In genomic region chr21:17454315-17455027, GRCh38 we compare ENCODE assay signal across 8 cellular contexts. TPM values are rescaled to one million over a fixed set of nuclear protein-coding genes. Genes with fewer than 3 reads are reported as not detected.
A peak's percentile ranks its signal among the peaks of the same experiment; 100 is the strongest.
DNase-seq lines count a peak whose midpoint lies in the region; ATAC-seq, FAIRE-seq and TF ChIP-seq lines count a peak whose summit lies in the region.

No MANE protein-coding gene starts in this region.

- H4K20me1 ChIP-seq in IMR-90 (ENCODE audit: insufficient read depth, low read length): no peaks in the 10 kb centered on the region; the same call in 1 of the 2 replicates

- H3K18ac ChIP-seq in IMR-90 (ENCODE audit: low read depth, low read length): no peak overlapping the region

- H3K79me1 ChIP-seq in IMR-90 (ENCODE audit: low read depth in 1 of 2, low read length in 2 of 2): no peaks in the 10 kb centered on the region

- H2AFZ ChIP-seq in IMR-90 (replicated peaks; ENCODE audit: low read length, poor library complexity): peak overlapping the region; percentile 66

- no peak overlapping the region for H3K23ac ChIP-seq in IMR-90 (ENCODE audit: low read depth, low read length)

- FAIRE-seq in TTC549 (lab: Jason Lieb, UNC): peak; percentile 98
- FAIRE-seq in small intestine (lab: Jason Lieb, UNC): no peak

- TF ChIP-seq RAD21 in IMR-90 (IDR thresholded peaks at IDR 0.05; ENCODE audit: low read length): no peak

- H2BK20ac ChIP-seq in IMR-90 (ENCODE audit: low read depth, low read length): no peak overlapping the region

- H3K14ac ChIP-seq in IMR-90 (replicated peaks; ENCODE audit: low read depth, low read length): no peak overlapping the region

- CTCF ChIA-PET in IMR-90 (lab: Yijun Ruan, JAX): interaction anchor here (0.7 kb wide), 1 partner anchor 148 kb away, joined by 3 read pairs; no protein-coding TSS in a partner anchor

- ATAC-seq in Right ventricle myocardium superior (ENCODE audit: poor library complexity): peak; percentile 80
- ATAC-seq in IMR-90 (ENCODE audit: low read depth): peak; percentile 97

- H4K91ac ChIP-seq in IMR-90 (ENCODE audit: insufficient read depth, low read depth, low read length): no peak overlapping the region

- H3K9ac ChIP-seq in IMR-90 (ENCODE audit: low read depth, low read length): no peak overlapping the region

- intact Hi-C loops in Right ventricle myocardium superior (cut with DNase I) (no loop called here), IMR-90 (cut with micrococcal nuclease) (no loop called here)

- POLR2A ChIA-PET in IMR-90 (lab: Charles Lee; ENCODE audit: unreplicated experiment): no interaction called here

- H3K4me3 ChIP-seq in right atrium auricular region: no peak overlapping the region
- H3K4me3 ChIP-seq in IMR-90 (ENCODE audit: insufficient read depth, low read depth, low read length): no peak overlapping the region
- H3K4me3 ChIP-seq in small intestine (ENCODE audit: low read depth in 1 of 2, low read length in 2 of 2): no peak overlapping the region

- no peak overlapping the region for H4K5ac ChIP-seq in IMR-90 (ENCODE audit: low read depth, low read length)

- 43% methylated on average over 4 of the region's 24 CpGs; no CpG with 5 or more reads in 1 of the 2 experiments for WGBS in IMR-90 (ENCODE audit: extremely low coverage in 2 of 2, insufficient read length in 1 of 2), 2 experiments
- 20 to 78% (median 61%) methylated on average over 24 of the region's 24 CpGs for WGBS in small intestine, 3 donors

- in situ Hi-C loops in IMR-90 (cut with MboI; ENCODE audit: low sequenced_read_pairs): loop anchor here (25.0 kb wide), 2 partner anchors 383 to 892 kb away; no protein-coding TSS in a partner anchor

- no peak overlapping the region for H3K4ac ChIP-seq in IMR-90 (ENCODE audit: low read depth, low read length)

- H3K27ac ChIP-seq in right atrium auricular region (no peak overlapping the region), IMR-90 (ENCODE audit: insufficient read depth, low read length) (no peak overlapping the region), cingulate gyrus (ENCODE audit: low read depth, low read length) (peak overlapping the region; percentile 52), substantia nigra (ENCODE audit: low read depth, low read length, poor library complexity, severe bottlenecking) (peak overlapping the region; percentile 27), small intestine (ENCODE audit: low read depth in 1 of 2, low read length in 1 of 2) (no peak overlapping the region)

- dilution Hi-C loops in IMR-90 (cut with HindIII; ENCODE audit: low sequenced_read_pairs, unreplicated experiment): no loop called here

- no peak overlapping the region for H2BK5ac ChIP-seq in IMR-90 (ENCODE audit: low read depth, low read length, poor library complexity, severe bottlenecking)

- H3K4me2 ChIP-seq in IMR-90 (ENCODE audit: low read depth, low read length): peak overlapping the region; percentile 28; the same call in 1 of the 2 replicates

- H3K27me3 ChIP-seq in right atrium auricular region (no peaks in the 10 kb centered on the region), IMR-90 (ENCODE audit: control insufficient read depth, insufficient read depth, low read length) (no peaks in the 10 kb centered on the region), small intestine (ENCODE audit: control insufficient read depth in 2 of 2, insufficient read depth in 2 of 2, low read length in 2 of 2) (no peaks in the 10 kb centered on the region)

- BruUV-seq in IMR-90 (replicated peaks; lab: Mats Ljungman, UMichigan): TSS peak; percentile 99

- no peaks in the 10 kb centered on the region for H3K36me3 ChIP-seq in right atrium auricular region
- H3K36me3 ChIP-seq in IMR-90 (ENCODE audit: control insufficient read depth, insufficient read depth, low read length): no peaks in the 10 kb centered on the region
- no peaks in the 10 kb centered on the region for H3K36me3 ChIP-seq in small intestine (ENCODE audit: control insufficient read depth in 2 of 2, insufficient read depth in 2 of 2, low read length in 2 of 2)

- H3K9me1 ChIP-seq in IMR-90 (ENCODE audit: insufficient read depth, low read length): peaks cover 5% of the 10 kb centered on the region; the same call in 1 of the 2 replicates

- TF ChIP-seq CTCF in right atrium auricular region (IDR thresholded peaks at IDR 0.05) (no peak), IMR-90 (conservative IDR thresholded peaks at IDR 0.05; ENCODE audit: low read depth, low read length) (no peak)

- H3K9me3 ChIP-seq in right atrium auricular region (no peaks in the 10 kb centered on the region), IMR-90 (ENCODE audit: control insufficient read depth, insufficient read depth, low read length) (no peaks in the 10 kb centered on the region), small intestine (ENCODE audit: control insufficient read depth, low read depth) (no peaks in the 10 kb centered on the region)

- H2AK5ac ChIP-seq in IMR-90 (ENCODE audit: low read depth, low read length): no peak overlapping the region

- H2AK9ac ChIP-seq in IMR-90 (replicated peaks; ENCODE audit: low read depth, low read length, poor library complexity): no peak overlapping the region

- H3K4me1 ChIP-seq in right atrium auricular region: no peaks in the 10 kb centered on the region
- H3K4me1 ChIP-seq in IMR-90 (ENCODE audit: control insufficient read depth, insufficient read depth, low read length): peaks cover 3% of the 10 kb centered on the region; the same call in 1 of the 2 replicates
- no peaks in the 10 kb centered on the region for H3K4me1 ChIP-seq in small intestine (ENCODE audit: control insufficient read depth in 2 of 2, insufficient read depth in 1 of 2, low read depth in 1 of 2, low read length in 1 of 2)

- no peak overlapping the region for H4K8ac ChIP-seq in IMR-90 (ENCODE audit: low read depth in 2 of 2, low read length in 2 of 2)

- no peak overlapping the region for H3K56ac ChIP-seq in IMR-90 (ENCODE audit: extremely low read depth, insufficient read depth, low read length)

- DNase-seq in Right ventricle myocardium superior (peak; percentile 50), right atrium auricular region (ENCODE audit: low spot score) (no peak), IMR-90 (peak; percentile 92), medulla oblongata (ENCODE audit: extremely low spot score) (peak; percentile 66), substantia nigra (lab: John Stamatoyannopoulos, UW) (peak in 40 of 49 donors; percentile 9 to 77 (median 42)), small intestine (no peak)

- no peak for TF ChIP-seq POLR2A in IMR-90 (IDR thresholded peaks at IDR 0.05; ENCODE audit: low read depth, low read length)

- H2BK15ac ChIP-seq in IMR-90 (ENCODE audit: low read depth, low read length): no peak overlapping the region

- no peak overlapping the region for H2BK120ac ChIP-seq in IMR-90 (ENCODE audit: low read depth, low read length)

TF ChIP-seq in IMR-90, 13 proteins besides CTCF, POLR2A, EP300 and RAD21:
- no peak for TF ChIP-seq CHD1 (IDR thresholded peaks at IDR 0.05; ENCODE audit: low read depth, low read length)
- TF ChIP-seq RCOR1 (IDR thresholded peaks at IDR 0.05; ENCODE audit: insufficient replicate concordance, low read length): no peak
- TF ChIP-seq MAFK (IDR thresholded peaks at IDR 0.05; ENCODE audit: low read depth, low read length): no peak
- TF ChIP-seq SMC3 (IDR thresholded peaks at IDR 0.05; ENCODE audit: low read depth, low read length): 0 out of 2 replicates have a peak, but pooled peaks have one; percentile 2
- no peak for TF ChIP-seq MAZ (IDR thresholded peaks at IDR 0.05; ENCODE audit: borderline replicate concordance, low read depth, low read length)
- TF ChIP-seq USF2 (IDR thresholded peaks at IDR 0.05; ENCODE audit: low read depth, low read length): no peak
- no peak for TF ChIP-seq RFX5 (IDR thresholded peaks at IDR 0.05; ENCODE audit: low read depth, low read length)
- TF ChIP-seq CEBPB (IDR thresholded peaks at IDR 0.05; ENCODE audit: low read depth, low read length): no peak
- TF ChIP-seq MXI1 (IDR thresholded peaks at IDR 0.05; ENCODE audit: borderline replicate concordance, low read depth, low read length): no peak
- TF ChIP-seq NFE2L2 (IDR thresholded peaks at IDR 0.05; ENCODE audit: low read depth, low read length): no peak
- TF ChIP-seq FOS (IDR thresholded peaks at IDR 0.05; ENCODE audit: low read depth, low read length): peak; percentile 74
- peak; percentile 66; the same call in 1 of the 2 replicates for TF ChIP-seq BHLHE40 (IDR thresholded peaks at IDR 0.05; ENCODE audit: low read depth, low read length)
- TF ChIP-seq ELK1 (IDR thresholded peaks at IDR 0.05; ENCODE audit: borderline replicate concordance, low read depth, low read length): no peak

RNA-seq across cellular contexts. Expression of gene CXADR, which starts 58.4 kb away (rescaled TPM):
- 21.1 TPM for total RNA-seq in Right ventricle myocardium superior
- total RNA-seq in right atrium auricular region: 10 to 100 TPM; 25.8 to 28.8 TPM
- 0.83 and 1.1 TPM in 2 replicates for total RNA-seq in IMR-90 (2012; rRNA removed)
- 0.21 and 0.26 TPM in 2 replicates for polyA plus RNA-seq in IMR-90 (2012; rRNA removed)
- polyA plus RNA-seq in IMR-90 (2012; cell fraction: cytosol; rRNA removed): 0.09 TPM in 2 replicates
- polyA plus RNA-seq in IMR-90 (2012; cell fraction: nucleus; rRNA removed; ENCODE audit: low replicate concordance): 0.02 and 0.08 TPM in 2 replicates
- 10 to 100 TPM; 12.5 to 39.2 (median 32.2) TPM for polyA plus RNA-seq in small intestine

Comparison
In these comparisons a context has a peak if more than half of its experiments do, and no peak if none do; other contexts are left out.
1. DNase-seq: peak in Right ventricle myocardium superior (single experiment), IMR-90 (single experiment), medulla oblongata (single experiment) and substantia nigra (40 of 49); none in right atrium auricular region (single experiment) and small intestine (single experiment).
2. H3K27ac ChIP-seq: peak in cingulate gyrus (single experiment) and substantia nigra (single experiment); none in right atrium auricular region (0 of 2), IMR-90 (single experiment) and small intestine (0 of 2).
3. RNA of gene CXADR, which starts 58.4 kb away (total RNA-seq): 25.8 to 28.8 TPM in right atrium auricular region and 21.1 TPM in Right ventricle myocardium superior (single experiment); 0.83 to 1.1 TPM in IMR-90; every median in the first group is over 10 times any median in the second.